Comparison of ENCODE assay signal across 8 cellular contexts in genomic region chr1:38990746-38991637, GRCh38. TPM values are rescaled to one million over a fixed set of nuclear protein-coding genes. Genes with fewer than 3 reads are reported as not detected.
A peak's percentile ranks its signal among the peaks of the same experiment; 100 is the strongest.
DNase-seq lines count a peak whose midpoint lies in the region; ATAC-seq and TF ChIP-seq lines count a peak whose summit lies in the region.

AKIRIN1 (plus strand) TSS chr1:38991276; CDS start chr1:38991381, 105 bp downstream.

- H3K4me3 ChIP-seq in fibroblast of lung (replicated peaks in 1 of 4; ENCODE audit: control extremely low read depth in 1 of 4, insufficient read depth in 1 of 4, low read depth in 3 of 4, low read length in 4 of 4), result peak within 1 kb of the TSS; percentile 66 to 94 (median 86)
- peak within 1 kb of the TSS; percentile 82 for H3K4me3 ChIP-seq in naive thymus-derived CD4-positive, alpha-beta T cell (ENCODE audit: low read length)

- H3K36me3 ChIP-seq in fibroblast of lung (ENCODE audit: control insufficient read depth, insufficient read depth, low read length), result no peaks in the 10 kb centered on the region
- H3K36me3 ChIP-seq in naive thymus-derived CD4-positive, alpha-beta T cell (ENCODE audit: control insufficient read depth in 2 of 3, insufficient read depth in 3 of 3, low read length in 3 of 3), result no peaks in the 10 kb centered on the region

- H3K79me2 ChIP-seq in fibroblast of lung (ENCODE audit: control insufficient read depth, insufficient read depth, low read length), result peaks cover 48% of the 10 kb centered on the region

- peaks cover 2% of the 10 kb centered on the region for H3K4me1 ChIP-seq in fibroblast of lung (ENCODE audit: control insufficient read depth, extremely low read depth, insufficient read depth, low read length)
- peaks cover 14 to 32% of the 10 kb centered on the region in 2 donors for H3K4me1 ChIP-seq in naive thymus-derived CD4-positive, alpha-beta T cell (ENCODE audit: control insufficient read depth in 2 of 2, insufficient read depth in 2 of 2, low read length in 2 of 2)

- peaks cover 2% of the 10 kb centered on the region for H4K20me1 ChIP-seq in fibroblast of lung (ENCODE audit: control insufficient read depth, extremely low read depth, insufficient read depth, low read length)

- CTCF ChIA-PET in naive thymus-derived CD4-positive, alpha-beta T cell (lab: Charles Lee), result interaction anchor here (0.7 kb wide), 1 partner anchor 101 kb away, joined by 3 read pairs; no protein-coding TSS in a partner anchor

- H3K9ac ChIP-seq in fibroblast of lung (ENCODE audit: insufficient read depth, low read length), result peak within 1 kb of the TSS; percentile 96

- DNase-seq in Daoy (ENCODE audit: low read depth), result peak; percentile 97
- peak; percentile 95 for DNase-seq in GOT3 (lab: John Stamatoyannopoulos, UW)
- peak; percentile 95 for DNase-seq in LHCN-M2 (ENCODE audit: low read depth)
- DNase-seq in RPMI7951 (ENCODE audit: low read depth), result peak; percentile 96
- DNase-seq in fibroblast of lung (ENCODE audit: low read depth in 2 of 2), result peak; percentile 96 to 98
- DNase-seq in naive thymus-derived CD4-positive, alpha-beta T cell, result peak; percentile 82 to 100 (median 89)

- H3K27ac ChIP-seq in fibroblast of lung (ENCODE audit: insufficient read depth, low read length), result peak within 1 kb of the TSS; percentile 93
- peak within 1 kb of the TSS; percentile 99 for H3K27ac ChIP-seq in naive thymus-derived CD4-positive, alpha-beta T cell (ENCODE audit: low read depth, low read length)

- no peaks in the 10 kb centered on the region for H3K27me3 Mint-ChIP-seq in activated T-helper 17 cell treated with anti-CD3 and anti-CD28 coated beads, Interleukin-2, amount 50 U/mL, for 72 hours
- H3K27me3 Mint-ChIP-seq in naive thymus-derived CD4-positive, alpha-beta T cell, result peaks cover 0 to 4% (median 0%) of the 10 kb centered on the region in 5 donors
- no peaks in the 10 kb centered on the region for H3K27me3 Mint-ChIP-seq in stimulated activated memory B cell treated with anti-CD40 and anti-IgM and Interleukin-4, amounts not matched to agents 10 μg/mL and 1 μg/mL and 100 μg/mL, for 72 hours

- H3K9me3 Mint-ChIP-seq in activated T-helper 17 cell treated with anti-CD3 and anti-CD28 coated beads, Interleukin-2, amount 50 U/mL, for 72 hours, result no peaks in the 10 kb centered on the region
- H3K9me3 Mint-ChIP-seq in naive thymus-derived CD4-positive, alpha-beta T cell, result no peaks in the 10 kb centered on the region
- no peaks in the 10 kb centered on the region for H3K9me3 Mint-ChIP-seq in stimulated activated memory B cell treated with anti-CD40 and anti-IgM and Interleukin-4, amounts not matched to agents 10 μg/mL and 1 μg/mL and 100 μg/mL, for 72 hours

- H3K9me3 ChIP-seq in fibroblast of lung (ENCODE audit: control insufficient read depth, insufficient read depth, low read depth, low read length), result no peaks in the 10 kb centered on the region
- H3K9me3 ChIP-seq in naive thymus-derived CD4-positive, alpha-beta T cell (ENCODE audit: control insufficient read depth in 2 of 3, low read length in 3 of 3), result no peaks in the 10 kb centered on the region

- peak within 1 kb of the TSS; percentile 89 for H3K4me2 ChIP-seq in fibroblast of lung (ENCODE audit: extremely low read depth, insufficient read depth, low read length)

- H3K4me3 Mint-ChIP-seq in activated T-helper 17 cell treated with anti-CD3 and anti-CD28 coated beads, Interleukin-2, amount 50 U/mL, for 72 hours, result peak within 1 kb of the TSS; percentile 93
- H3K4me3 Mint-ChIP-seq in naive thymus-derived CD4-positive, alpha-beta T cell, result peak within 1 kb of the TSS; percentile 80 to 95 (median 90)
- peak within 1 kb of the TSS; percentile 83 for H3K4me3 Mint-ChIP-seq in stimulated activated memory B cell treated with anti-CD40 and anti-IgM and Interleukin-4, amounts not matched to agents 10 μg/mL and 1 μg/mL and 100 μg/mL, for 72 hours

- intact Hi-C loops in naive thymus-derived CD4-positive, alpha-beta T cell (cut with micrococcal nuclease), result loop anchor here (1.0 to 10.0 kb wide), 7 partner anchors 14 to 206 kb away; partner anchors contain the start of genes MYCBP (in 2 of the 2), NDUFS5 (in 2 of the 2) and RRAGC (in 2 of the 2)

- POLR2A ChIA-PET in naive thymus-derived CD4-positive, alpha-beta T cell (lab: Charles Lee), result interaction anchor here (1.0 to 4.0 kb wide), 5 partner anchors 9 to 118 kb away, joined by 3 to 25 read pairs (median 6); partner anchors contain the start of genes MYCBP and NDUFS5

- H3K36me3 Mint-ChIP-seq in activated T-helper 17 cell treated with anti-CD3 and anti-CD28 coated beads, Interleukin-2, amount 50 U/mL, for 72 hours (ENCODE audit: low read depth), result peaks cover 41% of the 10 kb centered on the region
- H3K36me3 Mint-ChIP-seq in naive thymus-derived CD4-positive, alpha-beta T cell, result peaks cover 0 to 16% (median 14%) of the 10 kb centered on the region in 5 donors
- peaks cover 23% of the 10 kb centered on the region for H3K36me3 Mint-ChIP-seq in stimulated activated memory B cell treated with anti-CD40 and anti-IgM and Interleukin-4, amounts not matched to agents 10 μg/mL and 1 μg/mL and 100 μg/mL, for 72 hours

- peak within 1 kb of the TSS; percentile 92 for H2AFZ ChIP-seq in fibroblast of lung (ENCODE audit: low read length)

- no peak for TF ChIP-seq CTCF in fibroblast of lung (conservative IDR thresholded peaks at IDR 0.05 in 1 of 2, IDR thresholded peaks at IDR 0.05 in 1 of 2; ENCODE audit: low read depth in 1 of 2, low read length in 2 of 2)

- H3K27ac Mint-ChIP-seq in activated T-helper 17 cell treated with anti-CD3 and anti-CD28 coated beads, Interleukin-2, amount 50 U/mL, for 72 hours, result peak within 1 kb of the TSS; percentile 83
- peak within 1 kb of the TSS; percentile 84 to 95 (median 91) for H3K27ac Mint-ChIP-seq in naive thymus-derived CD4-positive, alpha-beta T cell
- peak within 1 kb of the TSS; percentile 91 for H3K27ac Mint-ChIP-seq in stimulated activated memory B cell treated with anti-CD40 and anti-IgM and Interleukin-4, amounts not matched to agents 10 μg/mL and 1 μg/mL and 100 μg/mL, for 72 hours

- H3K4me1 Mint-ChIP-seq in activated T-helper 17 cell treated with anti-CD3 and anti-CD28 coated beads, Interleukin-2, amount 50 U/mL, for 72 hours, result peaks cover 21% of the 10 kb centered on the region
- H3K4me1 Mint-ChIP-seq in naive thymus-derived CD4-positive, alpha-beta T cell, result peaks cover 24 to 52% (median 42%) of the 10 kb centered on the region in 7 donors
- H3K4me1 Mint-ChIP-seq in stimulated activated memory B cell treated with anti-CD40 and anti-IgM and Interleukin-4, amounts not matched to agents 10 μg/mL and 1 μg/mL and 100 μg/mL, for 72 hours, result peaks cover 30% of the 10 kb centered on the region

- H3K27me3 ChIP-seq in fibroblast of lung (ENCODE audit: control insufficient read depth, insufficient read depth, low read length), result no peaks in the 10 kb centered on the region
- H3K27me3 ChIP-seq in naive thymus-derived CD4-positive, alpha-beta T cell (ENCODE audit: control insufficient read depth in 2 of 2, insufficient read depth in 2 of 2, low read length in 2 of 2), result no peaks in the 10 kb centered on the region

- ATAC-seq in activated T-helper 17 cell treated with anti-CD3 and anti-CD28 coated beads, Interleukin-2, amount 50 U/mL, for 72 hours (replicated peaks), result peak; percentile 96
- ATAC-seq in naive thymus-derived CD4-positive, alpha-beta T cell, result peak; percentile 98
- ATAC-seq in stimulated activated memory B cell treated with anti-CD40 and anti-IgM and Interleukin-4, amounts not matched to agents 10 μg/mL and 1 μg/mL and 100 μg/mL, for 72 hours, result peak; percentile 99

RNA-seq across cellular contexts. Expression of gene AKIRIN1, which starts in this region (rescaled TPM):
- 66.7 and 75.8 TPM in 2 replicates for total RNA-seq in Daoy (2014; rRNA removed; shearing (Covaris generic))
- total RNA-seq in LHCN-M2 (2014; rRNA removed) (52.4 and 52.6 TPM in 2 replicates), fibroblast of lung (37.0 and 41.0 TPM in 2 replicates)
- 27.0 TPM for polyA plus RNA-seq in LHCN-M2 (2012)
- total RNA-seq in RPMI7951 (2014; rRNA removed; shearing (Covaris generic)), result 42.9 and 43.3 TPM in 2 replicates
- 10 to 100 TPM; 52.2 to 54.1 TPM for total RNA-seq in activated T-helper 17 cell treated with anti-CD3 and anti-CD28 coated beads, Interleukin-2, amount 50 U/mL, for 72 hours
- 53.4 and 66.7 TPM in 2 replicates for polyA plus RNA-seq in fibroblast of lung
- polyA plus RNA-seq in fibroblast of lung (2012), result 33.7 and 35.3 TPM in 2 replicates
- 4.4 and 7.3 TPM in 2 replicates for polyA minus RNA-seq in fibroblast of lung (ENCODE audit: low replicate concordance)
- total RNA-seq in naive thymus-derived CD4-positive, alpha-beta T cell, result 10 to 100 TPM; 63.7 to 74.7 (median 70.2) TPM
- 100 to 1,000 TPM in 1 of 2 donors, 10 to 100 TPM in 1; 87.3 to 103 TPM for polyA plus RNA-seq in naive thymus-derived CD4-positive, alpha-beta T cell

Comparison
In these comparisons a context has a peak if more than half of its experiments do, and no peak if none do; other contexts are left out.
1. Peak in every context shown above with its lines: DNase-seq, ATAC-seq, H3K4me3 ChIP-seq and H3K27ac ChIP-seq.